ENCODE assay signal across 3 cellular contexts in genomic region chr4:38163216-38164006, GRCh38.
TF ChIP-seq lines count a peak whose summit lies in the region.

No MANE protein-coding gene starts in this region.

TF ChIP-seq in IMR-90, 13 proteins besides CTCF, POLR2A, EP300 and RAD21 (continued from another document):
- TF ChIP-seq FOS (IDR thresholded peaks at IDR 0.05; ENCODE audit: low read depth, low read length) = peak; percentile 92
- TF ChIP-seq NFE2L2 (IDR thresholded peaks at IDR 0.05; ENCODE audit: low read depth, low read length) = no peak
- TF ChIP-seq MAZ (IDR thresholded peaks at IDR 0.05; ENCODE audit: borderline replicate concordance, low read depth, low read length) = no peak
- no peak; the same call in 1 of the 2 replicates for TF ChIP-seq SMC3 (IDR thresholded peaks at IDR 0.05; ENCODE audit: low read depth, low read length)
- 0 out of 2 replicates have a peak, but pooled peaks have one; percentile 32 for TF ChIP-seq BHLHE40 (IDR thresholded peaks at IDR 0.05; ENCODE audit: low read depth, low read length)

TF ChIP-seq in HepG2, 621 proteins besides CTCF, POLR2A, EP300 and RAD21 (continued from another document):
- TF ChIP-seq ZNF704 (CRISPR knock-in tag; IDR thresholded peaks at IDR 0.05; ENCODE audit: borderline replicate concordance) = no peak
- no peak for TF ChIP-seq ZNF17 (CRISPR knock-in tag; IDR thresholded peaks at IDR 0.05)
- no peak for TF ChIP-seq ZNF292 (CRISPR knock-in tag; IDR thresholded peaks at IDR 0.05; ENCODE audit: borderline replicate concordance, low read depth)
- TF ChIP-seq ZNF782 (CRISPR knock-in tag; IDR thresholded peaks at IDR 0.05; ENCODE audit: borderline replicate concordance) = no peak

TF ChIP-seq in GM23338, 12 proteins besides CTCF, POLR2A, EP300 and RAD21:
- no peak for TF ChIP-seq ETS1 (IDR thresholded peaks at IDR 0.05)
- no peak for TF ChIP-seq ZNF462 (CRISPR knock-in tag; IDR thresholded peaks at IDR 0.05)
- TF ChIP-seq EZH2 (IDR thresholded peaks at IDR 0.05; ENCODE audit: low read depth, unreplicated experiment) = no peak
- no peak for TF ChIP-seq ZNF331 (CRISPR knock-in tag; IDR thresholded peaks at IDR 0.05; ENCODE audit: low read depth)
- TF ChIP-seq NANOG (IDR thresholded peaks at IDR 0.05; ENCODE audit: borderline replicate concordance) = no peak
- TF ChIP-seq CREB1 (CRISPR knock-in tag; IDR thresholded peaks at IDR 0.05; ENCODE audit: low read depth) = no peak
- TF ChIP-seq JUNB (IDR thresholded peaks at IDR 0.05; ENCODE audit: unreplicated experiment) = no peak
